Comparison of ENCODE assay signal across 33 cellular contexts in genomic region chrX:86421771-86422170, GRCh38.
"Had no signal": no experiment of that assay in that cellular context is flagged by ENCODE, and none has a peak within 500 bp of the region (broad histone marks: within the 10 kb centered on the region; RNA-seq: fewer than 3 reads in every experiment).

No MANE protein-coding gene starts in this region.

- H3K9me3 ChIP-seq: adrenal gland, ascending aorta, body of pancreas had no signal

- H3K36me3 ChIP-seq: adrenal gland, ascending aorta, brain microvascular endothelial cell, breast epithelium, cardiac muscle cell had no signal

- H3K27me3 ChIP-seq: adrenal gland, ascending aorta, body of pancreas, brain microvascular endothelial cell, cardiac muscle cell had no signal

- H3K4me1 ChIP-seq: adrenal gland, ascending aorta, body of pancreas, breast epithelium had no signal

- DNase-seq: activated effector memory CD4-positive, alpha-beta T cell treated with anti-CD3 and anti-CD28 coated beads, Interleukin-2, amount 50 U/mL, for 16 hours; activated effector memory CD4-positive, alpha-beta T cell treated with Interleukin-2 at 50 U/mL for 16 hours; activated gamma-delta T cell; activated gamma-delta T cell treated with Interleukin-2 at 50 U/mL for 16 hours; activated naive CD4-positive, alpha-beta T cell; activated naive CD4-positive, alpha-beta T cell treated with anti-CD3 and anti-CD28 coated beads for 36 hours; activated naive CD4-positive, alpha-beta T cell treated with anti-CD3 and anti-CD28 coated beads, Interleukin-2, amount 10 ng/mL, durations not matched to agents 7 days and 5 days; activated naive CD4-positive, alpha-beta T cell treated with anti-CD3 and anti-CD28 coated beads, Interleukin-2, amount 50 U/mL, for 16 hours; activated naive CD4-positive, alpha-beta T cell treated with Interleukin-2 at 50 U/mL for 16 hours; activated naive CD8-positive, alpha-beta T cell treated with anti-CD3 and anti-CD28 coated beads for 36 hours; activated naive CD8-positive, alpha-beta T cell treated with anti-CD3 and anti-CD28 coated beads, Interleukin-2, amount 10 ng/mL, durations not matched to agents 7 days and 5 days; activated naive CD8-positive, alpha-beta T cell treated with anti-CD3 and anti-CD28 coated beads, Interleukin-2, amount 50 U/mL, for 24 hours; activated T-cell treated with anti-CD3 and anti-CD28 coated beads, Interleukin-2, amount 50 U/mL, for 1 hour; activated T-cell treated with anti-CD3 and anti-CD28 coated beads, Interleukin-2, amount 50 U/mL, for 24 hours; activated T-cell treated with anti-CD3 and anti-CD28 coated beads, Interleukin-2, amount 50 U/mL, for 4 hours; activated T-cell treated with anti-CD3 and anti-CD28 coated beads, Interleukin-2, amount 50 U/mL, for 48 hours; activated T-cell treated with anti-CD3 and anti-CD28 coated beads, Interleukin-2, amount 50 U/mL, for 72 hours; adrenal gland; amniotic stem cell; amygdala; anterior cingulate cortex; aorta; body of pancreas; brain microvascular endothelial cell; caudate nucleus; central memory CD4-positive, alpha-beta T cell; cerebellar nuclear complex had no signal

- H3K27ac ChIP-seq: adrenal gland, ascending aorta, body of pancreas, brain microvascular endothelial cell, breast epithelium, cardiac muscle cell had no signal

- ATAC-seq: activated naive CD4-positive, alpha-beta T cell treated with anti-CD3 and anti-CD28 coated beads, Interleukin-2, amount 50 U/mL, for 72 hours; activated naive CD8-positive, alpha-beta T cell treated with anti-CD3 and anti-CD28 coated beads, Interleukin-2, amount 50 U/mL, for 24 hours; activated T-cell treated with anti-CD3 and anti-CD28 coated beads, Interleukin-2, amount 50 U/mL, for 4 hours; activated T-cell treated with anti-CD3 and anti-CD28 coated beads, Interleukin-2, amount 50 U/mL, for 72 hours; activated T-helper 17 cell treated with anti-CD3 and anti-CD28 coated beads, Interleukin-2, amount 50 U/mL, for 72 hours; body of pancreas had no signal

- H3K4me3 ChIP-seq: adrenal gland, ascending aorta, body of pancreas, breast epithelium, cardiac muscle cell had no signal

- FAIRE-seq: bronchial epithelial cell had no signal
